In the genomic region with DNA sequence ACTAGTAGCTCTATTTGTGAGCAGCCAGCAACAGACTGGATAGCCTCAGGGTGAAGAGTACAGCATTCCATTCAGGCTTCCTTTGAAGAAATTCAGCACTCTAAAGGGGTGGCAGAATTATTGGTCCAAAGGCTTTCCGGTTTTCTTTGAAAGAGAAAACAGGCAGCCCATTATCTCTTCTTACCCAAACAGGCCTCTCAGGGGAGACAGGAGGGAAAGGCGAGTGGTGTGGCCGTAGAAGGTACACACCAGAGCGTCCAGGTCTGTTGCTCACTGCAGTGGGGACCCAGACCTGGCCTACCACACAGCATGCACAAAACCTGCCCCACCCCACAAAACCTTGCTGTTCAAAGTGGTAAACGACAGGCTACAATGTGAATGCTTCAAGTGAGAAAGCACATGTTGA, we compare ENCODE assay signal across 13 cellular contexts.
DNase-seq lines count a peak whose midpoint lies in the region; ATAC-seq and TF ChIP-seq lines count a peak whose summit lies in the region.
"Had no signal": no experiment of that assay in that cellular context is flagged by ENCODE, and none has a peak within 500 bp of the region (broad histone marks: within the 10 kb centered on the region; RNA-seq: fewer than 3 reads in every experiment).

No MANE protein-coding gene starts in this region.

- peak overlapping the region; percentile 25 for H3K18ac ChIP-seq in IMR-90 (ENCODE audit: low read depth, low read length)

- BruUV-seq in IMR-90 (replicated peaks; lab: Mats Ljungman, UMichigan) (no TSS peak), mammary epithelial cell (replicated peaks; lab: Mats Ljungman, UMichigan) (no TSS peak)

- in situ Hi-C loops in IMR-90 (cut with MboI; ENCODE audit: low sequenced_read_pairs), result no loop called here
- in situ Hi-C loops in mammary epithelial cell (cut with MboI; ENCODE audit: low sequenced_read_pairs in 2 of 2), result no loop called here

- H3K79me1 ChIP-seq in IMR-90 (ENCODE audit: low read depth in 1 of 2, low read length in 2 of 2), result peaks cover 29 to 64% of the 10 kb centered on the region in 2 experiments

- H2BK5ac ChIP-seq in IMR-90 (ENCODE audit: low read depth, low read length, poor library complexity, severe bottlenecking), result peak overlapping the region; percentile 95

- no peak for TF ChIP-seq RAD21 in IMR-90 (IDR thresholded peaks at IDR 0.05; ENCODE audit: low read length)

- CTCF ChIA-PET in IMR-90 (lab: Yijun Ruan, JAX), result no interaction called here
- CTCF ChIA-PET in mammary epithelial cell (lab: Charles Lee; ENCODE audit: low non-redundant PET), result no interaction called here

- H3K4ac ChIP-seq in IMR-90 (ENCODE audit: low read depth, low read length), result peak overlapping the region; percentile 88

- peak overlapping the region; percentile 50 for H3K4me3 Mint-ChIP-seq in nephron progenitor cell
- H3K4me3 Mint-ChIP-seq: activated B cell treated with CpG ODN at 0.5 μM for 24 hours; activated T-helper 1 cell treated with anti-CD3 and anti-CD28 coated beads, Interleukin-12 subunit alpha, Interleukin-12 subunit beta, Interleukin-2, Interleukin-4 antibody, amounts not matched to agents 30 ng/mL and 10 ng/mL and 1 ng/mL, durations not matched to agents 14 hours and 24 hours and 36 hours had no signal

- peaks cover 2% of the 10 kb centered on the region for H3K4me1 Mint-ChIP-seq in nephron progenitor cell

- dilution Hi-C loops in IMR-90 (cut with HindIII; ENCODE audit: low sequenced_read_pairs, unreplicated experiment), result no loop called here
- dilution Hi-C loops in mammary epithelial cell (cut with HindIII; ENCODE audit: low sequenced_read_pairs), result no loop called here

- peak overlapping the region; percentile 76; the same call in 1 of the 2 replicates for H2AK5ac ChIP-seq in IMR-90 (ENCODE audit: low read depth, low read length)

- H3K27me3 ChIP-seq in BLaER1 treated with 17β-estradiol and CSF1 and Interleukin-3, amounts not matched to agents 10 nM and 100 nM, result peaks cover 0 to 50% (median 0%) of the 10 kb centered on the region in 11 experiments; a peak in 4 of 22 replicates
- H3K27me3 ChIP-seq in IMR-90 (ENCODE audit: control insufficient read depth, insufficient read depth, low read length) (no peaks in the 10 kb centered on the region), mammary epithelial cell (ENCODE audit: insufficient read depth, low read length) (no peaks in the 10 kb centered on the region), dorsolateral prefrontal cortex (no peaks in the 10 kb centered on the region)

- H3K27me3 Mint-ChIP-seq in nephron progenitor cell (ENCODE audit: low read depth, poor library complexity), result no peaks in the 10 kb centered on the region
- H3K27me3 Mint-ChIP-seq: activated B cell treated with CpG ODN at 0.5 μM for 24 hours had no signal

- H3K4me1 ChIP-seq in BLaER1 treated with 17β-estradiol and CSF1 and Interleukin-3, amounts not matched to agents 10 nM and 100 nM, result peaks cover 22 to 87% (median 60%) of the 10 kb centered on the region in 10 experiments
- peaks cover 27% of the 10 kb centered on the region for H3K4me1 ChIP-seq in IMR-90 (ENCODE audit: control insufficient read depth, insufficient read depth, low read length)
- H3K4me1 ChIP-seq in mammary epithelial cell (ENCODE audit: insufficient read depth, low read length), result peaks cover 49% of the 10 kb centered on the region

- POLR2A ChIA-PET in IMR-90 (lab: Charles Lee; ENCODE audit: unreplicated experiment), result no interaction called here

- WGBS in IMR-90 (ENCODE audit: extremely low coverage in 2 of 2, insufficient read length in 1 of 2), 2 experiments, result no CpG with 5 or more reads among the region's 5 CpGs
- WGBS in mammary epithelial cell (ENCODE audit: low coverage, missing lambda C conversion rate), result 23% methylated on average over 5 of the region's 5 CpGs

- H2AFZ ChIP-seq in IMR-90 (replicated peaks; ENCODE audit: low read length, poor library complexity), result peak overlapping the region; percentile 19
- H2AFZ ChIP-seq in mammary epithelial cell (ENCODE audit: low read depth, low read length), result peak overlapping the region; percentile 47

- peak overlapping the region in 7 of 11 experiments; percentile 17 to 91 (median 72); a peak in 7 of 22 replicates for H3K4me2 ChIP-seq in BLaER1 treated with 17β-estradiol and CSF1 and Interleukin-3, amounts not matched to agents 10 nM and 100 nM
- H3K4me2 ChIP-seq in IMR-90 (ENCODE audit: low read depth, low read length), result no peak overlapping the region
- H3K4me2 ChIP-seq in mammary epithelial cell (ENCODE audit: insufficient read depth, low read depth, low read length), result peak overlapping the region; percentile 74

- H4K8ac ChIP-seq in IMR-90 (ENCODE audit: low read depth in 2 of 2, low read length in 2 of 2), result peak overlapping the region; percentile 48 to 49; a peak in 3 of 4 replicates

- peak overlapping the region; percentile 39 for H2AK9ac ChIP-seq in IMR-90 (replicated peaks; ENCODE audit: low read depth, low read length, poor library complexity)

- H3K36me3 ChIP-seq in BLaER1 treated with 17β-estradiol and CSF1 and Interleukin-3, amounts not matched to agents 10 nM and 100 nM, result peaks cover 0 to 84% (median 8%) of the 10 kb centered on the region in 11 experiments; a peak in 9 of 22 replicates
- no peaks in the 10 kb centered on the region for H3K36me3 ChIP-seq in IMR-90 (ENCODE audit: control insufficient read depth, insufficient read depth, low read length)
- H3K36me3 ChIP-seq in mammary epithelial cell (ENCODE audit: insufficient read depth, low read length), result no peaks in the 10 kb centered on the region
- H3K36me3 ChIP-seq: left ventricle myocardium inferior, thoracic aorta had no signal

- H4K91ac ChIP-seq in IMR-90 (ENCODE audit: insufficient read depth, low read depth, low read length), result peak overlapping the region; percentile 88

- no peak overlapping the region for H3K4me3 ChIP-seq in BLaER1 treated with 17β-estradiol and CSF1 and Interleukin-3, amounts not matched to agents 10 nM and 100 nM
- H3K4me3 ChIP-seq in IMR-90 (ENCODE audit: insufficient read depth, low read depth, low read length) (no peak overlapping the region), mammary epithelial cell (replicated peaks in 1 of 3; ENCODE audit: insufficient read depth in 1 of 3, low read depth in 2 of 3, low read length in 3 of 3) (no peak overlapping the region), dorsolateral prefrontal cortex (no peak overlapping the region)
- H3K4me3 ChIP-seq: left ventricle myocardium inferior, thoracic aorta had no signal

- H3K9me3 Mint-ChIP-seq in nephron progenitor cell, result no peaks in the 10 kb centered on the region
- H3K9me3 Mint-ChIP-seq: activated B cell treated with CpG ODN at 0.5 μM for 24 hours; activated T-helper 1 cell treated with anti-CD3 and anti-CD28 coated beads, Interleukin-12 subunit alpha, Interleukin-12 subunit beta, Interleukin-2, Interleukin-4 antibody, amounts not matched to agents 30 ng/mL and 10 ng/mL and 1 ng/mL, durations not matched to agents 14 hours and 24 hours and 36 hours had no signal

- peak overlapping the region; percentile 94 for H2BK120ac ChIP-seq in IMR-90 (ENCODE audit: low read depth, low read length)

- H3K27ac ChIP-seq in BLaER1 treated with 17β-estradiol and CSF1 and Interleukin-3, amounts not matched to agents 10 nM and 100 nM, result peak overlapping the region in 1 of 11 experiments; percentile 14; a peak in 1 of 22 replicates
- peak overlapping the region; percentile 14 for H3K27ac ChIP-seq in IMR-90 (ENCODE audit: insufficient read depth, low read length)
- peak overlapping the region; percentile 95 for H3K27ac ChIP-seq in mammary epithelial cell (ENCODE audit: insufficient read depth, low read depth, low read length)
- peak overlapping the region in 25 of 59 donors; percentile 3 to 88 (median 47) for H3K27ac ChIP-seq in dorsolateral prefrontal cortex
- H3K27ac ChIP-seq: left ventricle myocardium inferior, thoracic aorta had no signal

- H2BK15ac ChIP-seq in IMR-90 (ENCODE audit: low read depth, low read length), result peak overlapping the region; percentile 55; the same call in 2 of the 3 replicates

- peaks cover 35% of the 10 kb centered on the region for H3K79me2 ChIP-seq in mammary epithelial cell (ENCODE audit: insufficient read depth, low read length)

- TF ChIP-seq POLR2A in IMR-90 (IDR thresholded peaks at IDR 0.05; ENCODE audit: low read depth, low read length), result no peak

- H3K27ac Mint-ChIP-seq in nephron progenitor cell, result peak overlapping the region; percentile 97
- H3K27ac Mint-ChIP-seq: activated B cell treated with CpG ODN at 0.5 μM for 24 hours; activated T-helper 1 cell treated with anti-CD3 and anti-CD28 coated beads, Interleukin-12 subunit alpha, Interleukin-12 subunit beta, Interleukin-2, Interleukin-4 antibody, amounts not matched to agents 30 ng/mL and 10 ng/mL and 1 ng/mL, durations not matched to agents 14 hours and 24 hours and 36 hours had no signal

- peaks cover 16% of the 10 kb centered on the region for H3K36me3 Mint-ChIP-seq in nephron progenitor cell (ENCODE audit: low read depth)

- H3K23ac ChIP-seq in IMR-90 (ENCODE audit: low read depth, low read length), result peak overlapping the region; percentile 52; the same call in 1 of the 2 replicates

- H3K9me1 ChIP-seq in IMR-90 (ENCODE audit: insufficient read depth, low read length), result peaks cover 20% of the 10 kb centered on the region

- no peak overlapping the region for H3K56ac ChIP-seq in IMR-90 (ENCODE audit: extremely low read depth, insufficient read depth, low read length)

- H3K9ac ChIP-seq in BLaER1 treated with 17β-estradiol and CSF1 and Interleukin-3, amounts not matched to agents 10 nM and 100 nM, result no peak overlapping the region
- H3K9ac ChIP-seq in IMR-90 (ENCODE audit: low read depth, low read length) (no peak overlapping the region), mammary epithelial cell (ENCODE audit: insufficient read depth, low read length) (peak overlapping the region; percentile 78)

- no peak for DNase-seq in IMR-90
- peak; percentile 35 for DNase-seq in mammary epithelial cell
- DNase-seq in nephron progenitor cell, result no peak
- no peak for DNase-seq in NCI-H187 (lab: John Stamatoyannopoulos, UW)
- no peak for DNase-seq in dorsolateral prefrontal cortex
- DNase-seq: activated B cell treated with CpG ODN at 0.5 μM for 24 hours, left ventricle myocardium inferior, NCI-H2171 treated with DMSO at 0.1 percent for 48 hours had no signal

- intact Hi-C loops in IMR-90 (cut with micrococcal nuclease) (no loop called here), mammary epithelial cell (cut with micrococcal nuclease) (no loop called here), dorsolateral prefrontal cortex (cut with DNase I) (no loop called here)

- peak overlapping the region; percentile 91 for H3K14ac ChIP-seq in IMR-90 (replicated peaks; ENCODE audit: low read depth, low read length)

- H4K5ac ChIP-seq in IMR-90 (ENCODE audit: low read depth, low read length), result peak overlapping the region; percentile 21

- peaks cover 0 to 100% (median 0%) of the 10 kb centered on the region in 11 experiments; a peak in 7 of 22 replicates for H4K20me1 ChIP-seq in BLaER1 treated with 17β-estradiol and CSF1 and Interleukin-3, amounts not matched to agents 10 nM and 100 nM
- H4K20me1 ChIP-seq in IMR-90 (ENCODE audit: insufficient read depth, low read length) (no peaks in the 10 kb centered on the region), mammary epithelial cell (ENCODE audit: insufficient read depth, low read length) (no peaks in the 10 kb centered on the region)

- ATAC-seq in IMR-90 (ENCODE audit: low read depth) (peak; percentile 35; the same call in 1 of the 2 replicates), HG02885 (IDR thresholded peaks at IDR 0.05; ENCODE audit: poor library complexity, unreplicated experiment) (no peak), HG02571 (IDR thresholded peaks at IDR 0.05; ENCODE audit: unreplicated experiment) (no peak)

- peak overlapping the region; percentile 87 for H2BK20ac ChIP-seq in IMR-90 (ENCODE audit: low read depth, low read length)

- H3K9me3 ChIP-seq in BLaER1 treated with 17β-estradiol and CSF1 and Interleukin-3, amounts not matched to agents 10 nM and 100 nM (replicated peaks in 1 of 11), result no peaks in the 10 kb centered on the region
- H3K9me3 ChIP-seq in IMR-90 (ENCODE audit: control insufficient read depth, insufficient read depth, low read length) (no peaks in the 10 kb centered on the region), mammary epithelial cell (replicated peaks; ENCODE audit: insufficient read depth, low read length) (no peaks in the 10 kb centered on the region)
- H3K9me3 ChIP-seq: left ventricle myocardium inferior, thoracic aorta had no signal

- TF ChIP-seq CTCF in IMR-90 (conservative IDR thresholded peaks at IDR 0.05; ENCODE audit: low read depth, low read length) (no peak), mammary epithelial cell (conservative IDR thresholded peaks at IDR 0.05 in 1 of 2, IDR thresholded peaks at IDR 0.05 in 1 of 2; ENCODE audit: extremely low read depth in 1 of 2, insufficient read depth in 1 of 2, low read depth in 1 of 2, low read length in 2 of 2) (no peak), nephron progenitor cell (IDR thresholded peaks at IDR 0.05) (no peak), dorsolateral prefrontal cortex (IDR thresholded peaks at IDR 0.05 in 54 of 56, conservative IDR thresholded peaks at IDR 0.05 in 2 of 56; ENCODE audit: low read depth in 1 of 56, partially characterized antibody in 56 of 56) (no peak)
